Comparison of ENCODE assay signal across 8 cellular contexts in the genomic region with DNA sequence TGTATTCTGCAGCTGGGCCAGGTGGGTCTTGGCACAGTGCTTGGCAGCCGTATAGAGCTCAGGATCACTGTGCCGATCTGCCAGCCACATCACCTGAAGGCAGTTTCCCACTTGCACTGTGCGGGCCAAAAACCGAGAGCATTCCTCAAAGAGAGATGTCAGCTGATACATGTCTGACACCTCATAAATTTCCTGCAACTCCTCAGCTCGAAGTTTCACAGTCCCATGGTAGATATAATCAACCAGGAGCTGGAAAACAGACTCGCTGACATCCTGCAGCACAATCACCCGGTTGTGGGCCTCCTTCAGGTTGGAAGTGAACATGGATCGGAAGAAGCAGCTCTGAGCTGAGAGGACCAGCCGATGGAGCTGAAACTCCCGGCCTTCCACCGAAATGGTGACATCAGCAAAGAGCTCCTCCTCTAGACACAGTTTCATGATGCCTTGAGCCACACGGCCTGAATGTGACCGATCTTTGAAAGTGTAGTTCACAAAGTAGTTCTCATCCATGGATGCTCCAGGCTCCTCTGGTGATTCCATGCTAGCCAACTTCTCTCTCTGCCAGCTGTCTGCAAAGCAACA. TPM values are rescaled to one million over a fixed set of nuclear protein-coding genes. Genes with fewer than 3 reads are reported as not detected.
DNase-seq lines count a peak whose midpoint lies in the region; ATAC-seq, FAIRE-seq and TF ChIP-seq lines count a peak whose summit lies in the region.

No MANE protein-coding gene starts in this region.

- no peak for TF ChIP-seq EP300 in A549 (IDR thresholded peaks at IDR 0.05)

- no peak overlapping the region for H3K27ac Mint-ChIP-seq in memory B cell

- DNase-seq in A549 (ENCODE audit: low read depth in 1 of 2, low spot score in 1 of 2) (no peak), ascending aorta (ENCODE audit: low spot score in 2 of 2) (no peak), memory B cell (ENCODE audit: low spot score in 2 of 2) (no peak), pons (ENCODE audit: low spot score) (no peak), GM12892 (ENCODE audit: insufficient read length) (no peak)
- no peak for DNase-seq in activated effector memory CD4-positive, alpha-beta T cell treated with Interleukin-2 at 50 U/mL for 16 hours

- intact Hi-C loops in ascending aorta (cut with DNase I), result loop anchor here (2.0 to 5.0 kb wide), 4 partner anchors 25 to 190 kb away; a partner anchor contains a TSS

- H3K36me3 Mint-ChIP-seq in memory B cell, result peaks cover 18% of the 10 kb centered on the region

- H3K36me3 ChIP-seq in HEK293 (ENCODE audit: control insufficient read depth in 2 of 2, insufficient read depth in 1 of 2, low read length in 2 of 2) (peaks cover 8 to 73% of the 10 kb centered on the region in 2 experiments; a peak in 2 of 3 replicates), ascending aorta (peaks cover 44 to 50% of the 10 kb centered on the region in 2 donors)

- no peaks in the 10 kb centered on the region for H3K27me3 Mint-ChIP-seq in memory B cell

- POLR2A ChIA-PET in A549 (lab: Yijun Ruan, JAX), result interaction anchor here (0.9 to 2.0 kb wide), 3 partner anchors 12 to 151 kb away, joined by 3 to 6 read pairs (median 3); a partner anchor contains a TSS
- POLR2A ChIA-PET in HEK293 (lab: Yijun Ruan, JAX), result interaction anchor here (0.6 to 3.7 kb wide), 7 partner anchors 7 to 74 kb away, joined by 3 to 31 read pairs (median 3); a partner anchor contains a TSS

- CTCF ChIA-PET in A549 (lab: Yijun Ruan, JAX) (interaction anchor here (0.5 to 3.1 kb wide), 6 partner anchors 8 to 699 kb away, joined by 4 to 17 read pairs (median 4); a partner anchor contains a TSS), HEK293 (lab: Yijun Ruan, JAX) (interaction anchor here (0.7 to 1.8 kb wide), 3 partner anchors 24 to 266 kb away, joined by 3 to 8 read pairs (median 4); a partner anchor contains a TSS)

- no peak for TF ChIP-seq CTCF in A549 (IDR thresholded peaks at IDR 0.05)
- no peak for TF ChIP-seq CTCF in HEK293 (tag by site-specific recombination; IDR thresholded peaks at IDR 0.05)
- TF ChIP-seq CTCF in ascending aorta (IDR thresholded peaks at IDR 0.05), result no peak

- H3K27ac ChIP-seq in A549, result peak overlapping the region in 1 of 2 experiments; percentile 96; a peak in 4 of 6 replicates
- no peak overlapping the region for H3K27ac ChIP-seq in HEK293 (ENCODE audit: extremely low read depth, low read depth, low read length)
- peak overlapping the region in 1 of 2 donors; percentile 75 for H3K27ac ChIP-seq in ascending aorta

- peaks cover 17% of the 10 kb centered on the region for H3K4me1 Mint-ChIP-seq in memory B cell

- WGBS in A549 (ENCODE audit: missing lambda C conversion rate), result 71% methylated on average over 13 of the region's 13 CpGs

- ATAC-seq in A549 (no peak), memory B cell (ENCODE audit: low read depth) (no peak), GM21619 (IDR thresholded peaks at IDR 0.05; ENCODE audit: unreplicated experiment) (no peak)

- H3K27me3 ChIP-seq in ascending aorta, result no peaks in the 10 kb centered on the region

- FAIRE-seq in A549 (lab: Jason Lieb, UNC), result no peak
- FAIRE-seq in GM12892 (lab: Jason Lieb, UNC), result no peak

- H3K4me2 ChIP-seq in A549, result peak overlapping the region; percentile 88

- H3K4me1 ChIP-seq in A549, result peaks cover 20% of the 10 kb centered on the region
- H3K4me1 ChIP-seq in HEK293 (ENCODE audit: control insufficient read depth, insufficient read depth, low read length), result peaks cover 7% of the 10 kb centered on the region; the same call in 1 of the 2 replicates
- peaks cover 14 to 15% of the 10 kb centered on the region in 2 donors for H3K4me1 ChIP-seq in ascending aorta

- TF ChIP-seq POLR2A in A549 (IDR thresholded peaks at IDR 0.05; ENCODE audit: low read length) (no peak), GM12892 (IDR thresholded peaks at IDR 0.05; ENCODE audit: low read depth, low read length) (no peak)

- TF ChIP-seq RAD21 in A549 (conservative IDR thresholded peaks at IDR 0.05 in 1 of 2, IDR thresholded peaks at IDR 0.05 in 1 of 2), result no peak

- H3K4me3 ChIP-seq in A549 (peak overlapping the region; percentile 88), HEK293 (ENCODE audit: low read depth, low read length) (peak overlapping the region; percentile 100), ascending aorta (peak overlapping the region; percentile 74 to 93)

- H3K9me3 ChIP-seq in A549 (no peaks in the 10 kb centered on the region), HEK293 (ENCODE audit: control insufficient read depth, insufficient read depth, low read depth, low read length) (no peaks in the 10 kb centered on the region), ascending aorta (no peaks in the 10 kb centered on the region)

- H3K4me3 Mint-ChIP-seq in memory B cell, result peak overlapping the region; percentile 100

- no peaks in the 10 kb centered on the region for H3K9me3 Mint-ChIP-seq in memory B cell

TF ChIP-seq in A549, 52 proteins besides CTCF, POLR2A, EP300 and RAD21:
- TF ChIP-seq SREBF2 (IDR thresholded peaks at IDR 0.05), result no peak

TF ChIP-seq in HEK293, 187 proteins besides CTCF, POLR2A, EP300 and RAD21 (continues in another document):
- peak; percentile 90 for TF ChIP-seq ZBTB17 (tag by site-specific recombination; IDR thresholded peaks at IDR 0.05)
- TF ChIP-seq, protein P1, sequence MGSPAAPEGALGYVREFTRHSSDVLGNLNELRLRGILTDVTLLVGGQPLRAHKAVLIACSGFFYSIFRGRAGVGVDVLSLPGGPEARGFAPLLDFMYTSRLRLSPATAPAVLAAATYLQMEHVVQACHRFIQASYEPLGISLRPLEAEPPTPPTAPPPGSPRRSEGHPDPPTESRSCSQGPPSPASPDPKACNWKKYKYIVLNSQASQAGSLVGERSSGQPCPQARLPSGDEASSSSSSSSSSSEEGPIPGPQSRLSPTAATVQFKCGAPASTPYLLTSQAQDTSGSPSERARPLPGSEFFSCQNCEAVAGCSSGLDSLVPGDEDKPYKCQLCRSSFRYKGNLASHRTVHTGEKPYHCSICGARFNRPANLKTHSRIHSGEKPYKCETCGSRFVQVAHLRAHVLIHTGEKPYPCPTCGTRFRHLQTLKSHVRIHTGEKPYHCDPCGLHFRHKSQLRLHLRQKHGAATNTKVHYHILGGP (tag by site-specific recombination; IDR thresholded peaks at IDR 0.05), result no peak
- TF ChIP-seq, protein P2, sequence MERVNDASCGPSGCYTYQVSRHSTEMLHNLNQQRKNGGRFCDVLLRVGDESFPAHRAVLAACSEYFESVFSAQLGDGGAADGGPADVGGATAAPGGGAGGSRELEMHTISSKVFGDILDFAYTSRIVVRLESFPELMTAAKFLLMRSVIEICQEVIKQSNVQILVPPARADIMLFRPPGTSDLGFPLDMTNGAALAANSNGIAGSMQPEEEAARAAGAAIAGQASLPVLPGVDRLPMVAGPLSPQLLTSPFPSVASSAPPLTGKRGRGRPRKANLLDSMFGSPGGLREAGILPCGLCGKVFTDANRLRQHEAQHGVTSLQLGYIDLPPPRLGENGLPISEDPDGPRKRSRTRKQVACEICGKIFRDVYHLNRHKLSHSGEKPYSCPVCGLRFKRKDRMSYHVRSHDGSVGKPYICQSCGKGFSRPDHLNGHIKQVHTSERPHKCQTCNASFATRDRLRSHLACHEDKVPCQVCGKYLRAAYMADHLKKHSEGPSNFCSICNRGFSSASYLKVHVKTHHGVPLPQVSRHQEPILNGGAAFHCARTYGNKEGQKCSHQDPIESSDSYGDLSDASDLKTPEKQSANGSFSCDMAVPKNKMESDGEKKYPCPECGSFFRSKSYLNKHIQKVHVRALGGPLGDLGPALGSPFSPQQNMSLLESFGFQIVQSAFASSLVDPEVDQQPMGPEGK (tag by site-specific recombination; IDR thresholded peaks at IDR 0.05), result no peak
- no peak for TF ChIP-seq EGR2 (tag by site-specific recombination; IDR thresholded peaks at IDR 0.05; ENCODE audit: low read depth)
- no peak for TF ChIP-seq ZNF366 (tag by site-specific recombination; conservative IDR thresholded peaks at IDR 0.05)

RNA-seq across cellular contexts. Expression of a gene that starts 1.2 kb away (rescaled TPM):
- 21.0 and 23.4 TPM in 2 replicates for polyA plus RNA-seq in A549 (2011; rRNA removed)
- 14.3 and 17.1 TPM in 2 replicates for polyA plus RNA-seq in A549 (2012; cell fraction: cytosol; rRNA removed)
- 16.1 and 26.6 TPM in 2 replicates for polyA plus RNA-seq in A549 (2012; cell fraction: nucleus; rRNA removed)
- polyA plus RNA-seq in A549 (2017; fragmentation: RNase III; extraction: RNeasy Plus Mini Kit Qiagen cat#74134 plus additional on column Dnase treatment), result 19.0 to 22.8 TPM (median 20.5 TPM) in 3 replicates
- 27.4 and 37.0 TPM in 2 replicates for polyA minus RNA-seq in A549 (2011; rRNA and poly(A)+ RNA removed)
- 14.8 TPM for total RNA-seq in ascending aorta
- 20.1 TPM for polyA plus RNA-seq in GM12892 (2012; ENCODE audit: missing spikeins)

RNA-seq across cellular contexts. Expression of a gene that starts 1.3 kb away (rescaled TPM):
- polyA plus RNA-seq in A549 (2011; rRNA removed), result 155 and 156 TPM in 2 replicates
- polyA plus RNA-seq in A549 (2012; cell fraction: cytosol; rRNA removed), result 184 and 187 TPM in 2 replicates
- polyA plus RNA-seq in A549 (2012; cell fraction: nucleus; rRNA removed), result 195 and 227 TPM in 2 replicates
- polyA plus RNA-seq in A549 (2017; fragmentation: RNase III; extraction: RNeasy Plus Mini Kit Qiagen cat#74134 plus additional on column Dnase treatment), result 130 to 144 TPM (median 142 TPM) in 3 replicates
- 67.9 and 82.0 TPM in 2 replicates for polyA minus RNA-seq in A549 (2011; rRNA and poly(A)+ RNA removed)
- total RNA-seq in ascending aorta, result 19.9 TPM
- polyA plus RNA-seq in GM12892 (2012; ENCODE audit: missing spikeins), result 135 TPM

RNA-seq across cellular contexts. Expression of a gene that starts 8.9 kb away (rescaled TPM):
- polyA plus RNA-seq in A549 (2011; rRNA removed), result not detected in 2 replicates
- polyA plus RNA-seq in A549 (2012; cell fraction: cytosol; rRNA removed), result 0.04 and 0.05 TPM in 2 replicates
- 0.47 and 1.6 TPM in 2 replicates for polyA plus RNA-seq in A549 (2012; cell fraction: nucleus; rRNA removed)
- 0.07 to 0.10 TPM in 2 of 3 replicates, not detected in the other for polyA plus RNA-seq in A549 (2017; fragmentation: RNase III; extraction: RNeasy Plus Mini Kit Qiagen cat#74134 plus additional on column Dnase treatment)
- polyA minus RNA-seq in A549 (2011; rRNA and poly(A)+ RNA removed), result 0.44 TPM in 1 of 2 replicates, not detected in the other
- total RNA-seq in ascending aorta, result not detected
- not detected for polyA plus RNA-seq in GM12892 (2012; ENCODE audit: missing spikeins)

RNA-seq across cellular contexts. Expression of a gene that starts 12.2 kb away (rescaled TPM):
- 58.8 and 69.2 TPM in 2 replicates for polyA plus RNA-seq in A549 (2011; rRNA removed)
- 101 and 110 TPM in 2 replicates for polyA plus RNA-seq in A549 (2012; cell fraction: cytosol; rRNA removed)
- polyA plus RNA-seq in A549 (2012; cell fraction: nucleus; rRNA removed), result 51.0 and 55.2 TPM in 2 replicates
- 57.0 to 68.2 TPM (median 63.4 TPM) in 3 replicates for polyA plus RNA-seq in A549 (2017; fragmentation: RNase III; extraction: RNeasy Plus Mini Kit Qiagen cat#74134 plus additional on column Dnase treatment)
- polyA minus RNA-seq in A549 (2011; rRNA and poly(A)+ RNA removed), result 23.8 and 31.3 TPM in 2 replicates
- 215 TPM for total RNA-seq in ascending aorta
- 49.1 TPM for polyA plus RNA-seq in GM12892 (2012; ENCODE audit: missing spikeins)

RNA-seq across cellular contexts. Expression of a gene that starts 16.7 kb away (rescaled TPM):
- not detected in 2 replicates for polyA plus RNA-seq in A549 (2011; rRNA removed)
- polyA plus RNA-seq in A549 (2012; cell fraction: cytosol; rRNA removed), result 0.11 and 0.16 TPM in 2 replicates
- polyA plus RNA-seq in A549 (2012; cell fraction: nucleus; rRNA removed), result 1.3 and 2.1 TPM in 2 replicates
- not detected in 3 replicates for polyA plus RNA-seq in A549 (2017; fragmentation: RNase III; extraction: RNeasy Plus Mini Kit Qiagen cat#74134 plus additional on column Dnase treatment)
- polyA minus RNA-seq in A549 (2011; rRNA and poly(A)+ RNA removed), result not detected in 2 replicates
- not detected for total RNA-seq in ascending aorta
- not detected for polyA plus RNA-seq in GM12892 (2012; ENCODE audit: missing spikeins)
